Comparison of ENCODE assay signal across 20 cellular contexts in genomic region chr2:1683297-1683696, GRCh38.
"Had no signal": no experiment of that assay in that cellular context is flagged by ENCODE, and none has a peak within 500 bp of the region (broad histone marks: within the 10 kb centered on the region; RNA-seq: fewer than 3 reads in every experiment).

No MANE protein-coding gene starts in this region.

- H3K4me3 ChIP-seq: colonic mucosa, gastrocnemius medialis, heart right ventricle, sigmoid colon, skin epidermis, thoracic aorta had no signal

- H3K27ac ChIP-seq: colonic mucosa, gastrocnemius medialis, heart right ventricle, neutrophil, skin epidermis, thoracic aorta had no signal

- H3K4me1 Mint-ChIP-seq: naive thymus-derived CD4-positive, alpha-beta T cell; stimulated activated naive B cell treated with anti-CD40 and anti-IgM and Interleukin-4, amounts not matched to agents 10 μg/mL and 1 μg/mL and 100 μg/mL, for 72 hours; stimulated activated naive CD8-positive, alpha-beta T cell treated with anti-CD3 and anti-CD28 coated beads, Interleukin-15, amount 100 ng/mL, for 72 hours had no signal

- H3K9me3 ChIP-seq: colonic mucosa, gastrocnemius medialis, heart right ventricle, neutrophil, sigmoid colon, thoracic aorta had no signal

- H3K27me3 Mint-ChIP-seq: stimulated activated naive CD8-positive, alpha-beta T cell treated with anti-CD3 and anti-CD28 coated beads, Interleukin-15, amount 100 ng/mL, for 72 hours had no signal

- H3K36me3 Mint-ChIP-seq: naive thymus-derived CD4-positive, alpha-beta T cell; stimulated activated naive B cell treated with anti-CD40 and anti-IgM and Interleukin-4, amounts not matched to agents 10 μg/mL and 1 μg/mL and 100 μg/mL, for 72 hours had no signal

- H3K36me3 ChIP-seq: colonic mucosa, neutrophil had no signal

- H3K4me3 Mint-ChIP-seq: naive thymus-derived CD4-positive, alpha-beta T cell; stimulated activated naive B cell treated with anti-CD40 and anti-IgM and Interleukin-4, amounts not matched to agents 10 μg/mL and 1 μg/mL and 100 μg/mL, for 72 hours; stimulated activated naive CD8-positive, alpha-beta T cell treated with anti-CD3 and anti-CD28 coated beads, Interleukin-15, amount 100 ng/mL, for 72 hours had no signal

- H3K27me3 ChIP-seq: colonic mucosa, neutrophil, sigmoid colon had no signal

- ATAC-seq: gastrocnemius medialis; heart right ventricle; left lobe of liver; naive thymus-derived CD4-positive, alpha-beta T cell; stimulated activated naive B cell treated with anti-CD40 and anti-IgM and Interleukin-4, amounts not matched to agents 10 μg/mL and 1 μg/mL and 100 μg/mL, for 72 hours; stimulated activated naive CD8-positive, alpha-beta T cell treated with anti-CD3 and anti-CD28 coated beads, Interleukin-15, amount 100 ng/mL, for 72 hours had no signal

- H3K4me1 ChIP-seq: colonic mucosa, gastrocnemius medialis had no signal

- DNase-seq: colonic mucosa; dermis blood vessel endothelial cell; erythroblast; gastrocnemius medialis; heart right ventricle; islet precursor cell; mammary epithelial cell; naive thymus-derived CD4-positive, alpha-beta T cell; posterior cingulate gyrus; sigmoid colon; stimulated activated CD4-positive, alpha-beta T cell treated with anti-CD3 and anti-CD28 coated beads, Interleukin-2, amount 100 ng/mL, for 24 hours; stimulated activated CD4-positive, alpha-beta T cell treated with anti-CD3 and anti-CD28 coated beads, Interleukin-4, amount 100 ng/mL, for 4 hours; stimulated activated naive B cell treated with anti-CD40 and anti-IgM and Interleukin-4, amounts not matched to agents 10 μg/mL and 1 μg/mL and 100 μg/mL, for 72 hours; stimulated activated naive CD8-positive, alpha-beta T cell treated with anti-CD3 and anti-CD28 coated beads, Interleukin-15, amount 100 ng/mL, for 72 hours; substantia nigra; trophoblast cell had no signal

- H3K9me3 Mint-ChIP-seq: naive thymus-derived CD4-positive, alpha-beta T cell; stimulated activated naive B cell treated with anti-CD40 and anti-IgM and Interleukin-4, amounts not matched to agents 10 μg/mL and 1 μg/mL and 100 μg/mL, for 72 hours; stimulated activated naive CD8-positive, alpha-beta T cell treated with anti-CD3 and anti-CD28 coated beads, Interleukin-15, amount 100 ng/mL, for 72 hours had no signal

- H3K27ac Mint-ChIP-seq: naive thymus-derived CD4-positive, alpha-beta T cell; stimulated activated naive B cell treated with anti-CD40 and anti-IgM and Interleukin-4, amounts not matched to agents 10 μg/mL and 1 μg/mL and 100 μg/mL, for 72 hours; stimulated activated naive CD8-positive, alpha-beta T cell treated with anti-CD3 and anti-CD28 coated beads, Interleukin-15, amount 100 ng/mL, for 72 hours had no signal
